24 cellular contexts compared by ENCODE assay signal in the genomic region with DNA sequence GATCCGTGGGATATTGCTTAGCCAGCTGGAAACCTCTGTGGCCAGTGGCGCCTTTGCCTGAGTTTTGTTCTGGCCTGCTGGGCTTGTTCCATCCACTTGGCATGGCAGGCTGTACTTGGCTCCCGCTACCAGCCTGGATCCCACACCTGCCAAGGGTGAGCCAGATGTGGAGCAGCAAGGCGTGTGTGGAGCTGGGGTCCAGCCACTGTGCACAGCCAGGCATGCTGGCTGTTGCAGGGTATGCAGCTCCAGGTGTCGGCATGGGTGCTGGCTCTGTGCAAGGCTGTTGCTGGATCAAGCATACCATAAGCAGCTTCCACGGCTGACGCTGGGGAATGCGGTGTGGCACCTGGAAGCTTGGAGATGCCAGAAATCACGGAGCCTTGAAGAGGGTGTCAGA.
"Had no signal": no experiment of that assay in that cellular context is flagged by ENCODE, and none has a peak within 500 bp of the region (broad histone marks: within the 10 kb centered on the region; RNA-seq: fewer than 3 reads in every experiment).

No MANE protein-coding gene starts in this region.

- H3K4me1 ChIP-seq: Peyer's patch had no signal

- H3K4me3 ChIP-seq: Peyer's patch had no signal

- DNase-seq: activated B cell treated with CpG ODN at 0.5 μM for 24 hours; activated CD4-positive, alpha-beta T cell treated with anti-CD3 and anti-CD28 coated beads for 1 hour; activated CD4-positive, alpha-beta T cell treated with anti-CD3 and anti-CD28 coated beads, Interleukin-2, amount 10 ng/mL, durations not matched to agents 24 days and 14 days; activated CD4-positive, alpha-beta T cell treated with anti-CD3 and anti-CD28 coated beads, Interleukin-2, amount 50 U/mL, for 48 hours; activated CD8-positive, alpha-beta memory T cell treated with anti-CD3 and anti-CD28 coated beads, Interleukin-2, amount 10 ng/mL, durations not matched to agents 7 days and 5 days; activated effector memory CD4-positive, alpha-beta T cell treated with anti-CD3 and anti-CD28 coated beads, Interleukin-2, amount 50 U/mL, for 16 hours; activated naive CD4-positive, alpha-beta T cell treated with Interleukin-2 at 50 U/mL for 16 hours; activated naive CD8-positive, alpha-beta T cell treated with anti-CD3 and anti-CD28 coated beads, Interleukin-2, amount 50 U/mL, for 24 hours; activated T-cell treated with anti-CD3 and anti-CD28 coated beads, Interleukin-2, amount 50 U/mL, for 4 hours; amniotic stem cell; Karpas-422; NCI-H1105 treated with DMSO at 0.1 percent for 48 hours; NCI-H146; NCI-H187 treated with DMSO at 0.1 percent for 48 hours; NCI-H2081 treated with DMSO at 0.1 percent for 48 hours; NCI-H446; NCI-H524; Peyer's patch; SHP77 treated with DMSO at 0.1 percent for 48 hours; T-helper 17 cell; T-helper 9 cell had no signal

- H3K36me3 ChIP-seq: Peyer's patch had no signal

- H3K27ac ChIP-seq: Peyer's patch, RWPE1 had no signal

- ATAC-seq: activated CD8-positive, alpha-beta memory T cell treated with anti-CD3 and anti-CD28 coated beads, Interleukin-2, amount 10 ng/mL, durations not matched to agents 7 days and 5 days; activated naive CD4-positive, alpha-beta T cell treated with anti-CD3 and anti-CD28 coated beads, Interleukin-2, amount 50 U/mL, for 72 hours; activated naive CD8-positive, alpha-beta T cell treated with anti-CD3 and anti-CD28 coated beads, Interleukin-2, amount 50 U/mL, for 24 hours; activated T-cell treated with anti-CD3 and anti-CD28 coated beads, Interleukin-2, amount 50 U/mL, for 4 hours; T-helper 17 cell had no signal

- H3K4me1 Mint-ChIP-seq: activated CD4-positive, alpha-beta T cell treated with anti-CD3 and anti-CD28 coated beads, Interleukin-2, amount 10 ng/mL, durations not matched to agents 24 days and 14 days; activated CD8-positive, alpha-beta memory T cell treated with anti-CD3 and anti-CD28 coated beads, Interleukin-2, amount 10 ng/mL, durations not matched to agents 7 days and 5 days had no signal

- H3K27me3 ChIP-seq: Peyer's patch had no signal

- H3K27ac Mint-ChIP-seq: activated B cell treated with CpG ODN at 0.5 μM for 24 hours; activated CD4-positive, alpha-beta T cell treated with anti-CD3 and anti-CD28 coated beads, Interleukin-2, amount 10 ng/mL, durations not matched to agents 24 days and 14 days; activated CD8-positive, alpha-beta memory T cell treated with anti-CD3 and anti-CD28 coated beads, Interleukin-2, amount 10 ng/mL, durations not matched to agents 7 days and 5 days; activated naive CD4-positive, alpha-beta T cell treated with anti-CD3 and anti-CD28 coated beads, Interleukin-2, amount 50 U/mL, for 72 hours; activated naive CD8-positive, alpha-beta T cell treated with anti-CD3 and anti-CD28 coated beads, Interleukin-2, amount 50 U/mL, for 24 hours; brain; T-helper 17 cell had no signal

- H3K4me3 Mint-ChIP-seq: activated B cell treated with CpG ODN at 0.5 μM for 24 hours; activated CD4-positive, alpha-beta T cell treated with anti-CD3 and anti-CD28 coated beads, Interleukin-2, amount 10 ng/mL, durations not matched to agents 24 days and 14 days; activated CD8-positive, alpha-beta memory T cell treated with anti-CD3 and anti-CD28 coated beads, Interleukin-2, amount 10 ng/mL, durations not matched to agents 7 days and 5 days; activated naive CD8-positive, alpha-beta T cell treated with anti-CD3 and anti-CD28 coated beads, Interleukin-2, amount 50 U/mL, for 24 hours; activated T-cell treated with anti-CD3 and anti-CD28 coated beads, Interleukin-2, amount 50 U/mL, for 4 hours; brain; T-helper 17 cell had no signal

- H3K27me3 Mint-ChIP-seq: activated B cell treated with CpG ODN at 0.5 μM for 24 hours; activated CD4-positive, alpha-beta T cell treated with anti-CD3 and anti-CD28 coated beads, Interleukin-2, amount 10 ng/mL, durations not matched to agents 24 days and 14 days; activated CD8-positive, alpha-beta memory T cell treated with anti-CD3 and anti-CD28 coated beads, Interleukin-2, amount 10 ng/mL, durations not matched to agents 7 days and 5 days; activated naive CD8-positive, alpha-beta T cell treated with anti-CD3 and anti-CD28 coated beads, Interleukin-2, amount 50 U/mL, for 24 hours; brain; T-helper 17 cell had no signal
